In the genomic region with DNA sequence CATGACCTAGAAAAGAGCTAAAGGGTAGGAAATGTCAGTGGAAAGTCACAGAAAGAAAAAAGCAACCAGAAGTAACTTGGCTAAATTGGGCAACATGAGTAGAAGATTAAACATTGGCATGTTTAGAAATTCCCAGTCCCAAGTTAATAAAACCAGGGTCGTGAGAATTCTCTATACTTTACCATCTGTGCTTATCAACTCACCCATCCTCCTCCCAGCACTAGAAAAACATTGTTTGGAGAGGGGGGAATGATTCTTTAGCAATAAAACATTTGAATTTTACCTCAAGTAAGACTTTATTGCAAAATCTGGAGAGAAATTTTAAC, we compare ENCODE assay signal across 29 cellular contexts.
"Had no signal": no experiment of that assay in that cellular context is flagged by ENCODE, and none has a peak within 500 bp of the region (broad histone marks: within the 10 kb centered on the region; RNA-seq: fewer than 3 reads in every experiment).

No MANE protein-coding gene starts in this region.

- DNase-seq: activated CD4-positive, alpha-beta memory T cell treated with anti-CD3 and anti-CD28 coated beads for 36 hours; activated CD4-positive, alpha-beta T cell treated with anti-CD3 and anti-CD28 coated beads, Interleukin-2, amount 10 ng/mL, durations not matched to agents 7 days and 5 days; activated CD8-positive, alpha-beta memory T cell treated with anti-CD3 and anti-CD28 coated beads for 24 hours; activated naive CD4-positive, alpha-beta T cell treated with anti-CD3 and anti-CD28 coated beads, Interleukin-2, amount 50 U/mL, for 16 hours; activated naive CD8-positive, alpha-beta T cell treated with anti-CD3 and anti-CD28 coated beads, Interleukin-2, amount 10 ng/mL, durations not matched to agents 7 days and 5 days; activated T-cell treated with anti-CD3 and anti-CD28 coated beads for 4 hours; activated T-cell treated with anti-CD3 and anti-CD28 coated beads, Interleukin-2, amount 50 U/mL, for 48 hours; adrenal gland; anterior cingulate cortex; caudate nucleus; Kasumi-1; NCI-H1048; NCI-H146; NCI-H187 treated with DMSO at 0.1 percent for 48 hours; NCI-H2081 treated with DMSO at 0.1 percent for 48 hours; NCI-H2171; NCI-H345; NCI-H510A; NCI-H526 treated with DMSO at 0.1 percent for 48 hours; NCI-H82; NK-92 treated with Interleukin-12 subunit alpha and Interleukin-12 subunit beta, amount 100 ng/mL, for 24 hours; SHP77; SW 1271 had no signal

- ATAC-seq: activated CD4-positive, CD25-positive, alpha-beta regulatory T cell treated with anti-CD3 and anti-CD28 coated beads, Interleukin-2, amount 50 U/mL, for 24 hours; SK-N-SH treated with all-trans-retinoic acid at 6 μM for 48 hours had no signal

- H3K4me1 ChIP-seq: breast epithelium, SJSA1 had no signal

- FAIRE-seq: RCC 7860 had no signal

- H3K36me3 ChIP-seq: adrenal gland, breast epithelium, SJSA1 had no signal

- H3K36me3 Mint-ChIP-seq: activated CD4-positive, alpha-beta memory T cell treated with anti-CD3 and anti-CD28 coated beads for 36 hours; activated naive CD8-positive, alpha-beta T cell treated with anti-CD3 and anti-CD28 coated beads, Interleukin-2, amount 10 ng/mL, durations not matched to agents 7 days and 5 days had no signal

- H3K9me3 Mint-ChIP-seq: activated CD4-positive, alpha-beta memory T cell treated with anti-CD3 and anti-CD28 coated beads for 36 hours; activated CD4-positive, alpha-beta T cell treated with anti-CD3 and anti-CD28 coated beads, Interleukin-2, amount 10 ng/mL, durations not matched to agents 7 days and 5 days; activated T-helper 2 cell treated with anti-CD3 and anti-CD28 coated beads, Interferon-gamma antibody, Interleukin-2, Interleukin-4, amounts not matched to agents 10 μg/mL and 5 μg/mL and 100 μg/mL, durations not matched to agents 14 hours and 24 hours and 36 hours had no signal

- H3K27ac Mint-ChIP-seq: activated CD4-positive, alpha-beta memory T cell treated with anti-CD3 and anti-CD28 coated beads for 36 hours; activated CD4-positive, alpha-beta T cell treated with anti-CD3 and anti-CD28 coated beads, Interleukin-2, amount 10 ng/mL, durations not matched to agents 7 days and 5 days; activated naive CD8-positive, alpha-beta T cell treated with anti-CD3 and anti-CD28 coated beads, Interleukin-2, amount 10 ng/mL, durations not matched to agents 7 days and 5 days; activated T-helper 2 cell treated with anti-CD3 and anti-CD28 coated beads, Interferon-gamma antibody, Interleukin-2, Interleukin-4, amounts not matched to agents 10 μg/mL and 5 μg/mL and 100 μg/mL, durations not matched to agents 14 hours and 24 hours and 36 hours had no signal

- H3K27me3 ChIP-seq: adrenal gland, breast epithelium, SJSA1 had no signal

- H3K4me3 ChIP-seq: adrenal gland, breast epithelium, SJSA1 had no signal

- H3K9me3 ChIP-seq: adrenal gland, breast epithelium, SJSA1 had no signal

- H3K27ac ChIP-seq: breast epithelium, SJSA1 had no signal

- H3K4me3 Mint-ChIP-seq: activated CD4-positive, alpha-beta memory T cell treated with anti-CD3 and anti-CD28 coated beads for 36 hours; activated CD4-positive, alpha-beta T cell treated with anti-CD3 and anti-CD28 coated beads, Interleukin-2, amount 10 ng/mL, durations not matched to agents 7 days and 5 days; activated naive CD8-positive, alpha-beta T cell treated with anti-CD3 and anti-CD28 coated beads, Interleukin-2, amount 10 ng/mL, durations not matched to agents 7 days and 5 days had no signal
